8 cellular contexts compared by ENCODE assay signal in the genomic region with DNA sequence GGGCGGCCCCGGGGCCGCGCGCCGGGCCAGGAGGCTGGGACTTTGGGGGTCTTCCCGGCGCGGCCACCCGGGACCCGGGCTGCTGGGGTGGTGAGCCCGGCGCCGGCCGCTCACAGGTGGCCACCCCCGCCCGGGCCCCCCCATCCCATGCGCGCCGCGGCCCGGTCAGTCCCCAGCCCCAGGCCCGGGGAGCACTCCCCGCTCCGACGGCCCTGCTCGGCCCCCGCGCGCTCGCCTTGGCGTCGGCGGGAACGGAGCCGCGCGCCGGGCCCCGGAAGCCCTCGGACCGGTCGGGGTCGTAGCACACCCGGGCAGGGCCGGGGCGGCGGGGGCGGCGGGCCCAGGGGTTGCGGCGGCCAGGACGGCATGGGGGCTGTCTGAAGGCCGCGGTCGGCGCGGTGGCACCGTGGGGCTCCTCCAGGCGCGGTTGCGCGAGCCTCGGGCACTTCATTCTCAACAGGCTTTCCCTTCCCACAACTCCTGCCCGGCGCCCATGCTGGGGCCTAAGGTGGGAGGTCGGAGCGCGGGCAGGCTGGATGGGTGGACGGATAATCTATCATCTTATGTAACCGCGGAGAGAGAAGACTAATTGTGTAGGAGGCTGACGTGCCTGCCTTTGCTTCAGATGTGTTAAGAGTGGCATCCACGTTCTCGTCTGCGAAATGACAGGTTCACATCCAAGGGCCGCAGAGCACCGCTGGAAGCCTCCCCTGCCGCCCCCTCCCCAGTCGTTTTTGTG. TPM values are rescaled to one million over a fixed set of nuclear protein-coding genes. Genes with fewer than 3 reads are reported as not detected.
DNase-seq lines count a peak whose midpoint lies in the region; ATAC-seq and TF ChIP-seq lines count a peak whose summit lies in the region.

No MANE protein-coding gene starts in this region.

- peaks cover 88% of the 10 kb centered on the region for H3K4me1 Mint-ChIP-seq in dendritic cell treated with granulocyte-macrophage colony-stimulating factor and Interleukin-4, amounts not matched to agents 40 ng/mL and 50 ng/mL, for 4 days (ENCODE audit: low read depth)

- H3K36me3 Mint-ChIP-seq in dendritic cell treated with granulocyte-macrophage colony-stimulating factor and Interleukin-4, amounts not matched to agents 40 ng/mL and 50 ng/mL, for 4 days (ENCODE audit: low read depth) = peaks cover 77% of the 10 kb centered on the region

- no peak for TF ChIP-seq POLR2A in heart left ventricle (IDR thresholded peaks at IDR 0.05)

- H3K27me3 ChIP-seq in heart left ventricle (peaks cover 0 to 6% (median 0%) of the 10 kb centered on the region in 9 donors), NT2/D1 (ENCODE audit: insufficient read depth, insufficient read length) (peaks cover 25% of the 10 kb centered on the region)

- DNase-seq in heart left ventricle (peak in 3 of 5 donors; percentile 28 to 69 (median 37)), left cardiac atrium (no peak), NT2/D1 (ENCODE audit: low read depth, low spot score) (no peak), mucosa of descending colon (no peak), NOMO-1 treated with dmso at 0.1 percent for 144 hours (lab: John Stamatoyannopoulos, UW; ENCODE audit: unreplicated experiment) (no peak), NCI-H1105 (lab: John Stamatoyannopoulos, UW) (no peak), AG08396 (ENCODE audit: low spot score) (no peak)

- H3K4me3 ChIP-seq in heart left ventricle (peak overlapping the region; percentile 45 to 89 (median 71)), NT2/D1 (ENCODE audit: insufficient read length, low read depth) (peak overlapping the region; percentile 70), mucosa of descending colon (peak overlapping the region; percentile 14)

- ATAC-seq in heart left ventricle (no peak), left cardiac atrium (no peak), mucosa of descending colon (no peak)

- H3K27ac Mint-ChIP-seq in dendritic cell treated with granulocyte-macrophage colony-stimulating factor and Interleukin-4, amounts not matched to agents 40 ng/mL and 50 ng/mL, for 4 days = peak overlapping the region; percentile 83

- H3K27ac ChIP-seq in heart left ventricle = peak overlapping the region in 10 of 12 donors; percentile 14 to 75 (median 66)

- peak overlapping the region; percentile 90 for H3K9ac ChIP-seq in NT2/D1 (ENCODE audit: insufficient read length, low read depth)

- peaks cover 36% of the 10 kb centered on the region for H3K27me3 Mint-ChIP-seq in dendritic cell treated with granulocyte-macrophage colony-stimulating factor and Interleukin-4, amounts not matched to agents 40 ng/mL and 50 ng/mL, for 4 days

- H3K9me3 ChIP-seq in heart left ventricle (no peaks in the 10 kb centered on the region), NT2/D1 (ENCODE audit: insufficient read depth, low read length) (no peaks in the 10 kb centered on the region), mucosa of descending colon (no peaks in the 10 kb centered on the region)

- intact Hi-C loops in heart left ventricle (cut with DNase I) (loop anchor here in 2 of 10 donors (5.0 to 10.0 kb wide), 2 partner anchors 47 to 209 kb away; no protein-coding TSS in a partner anchor), left cardiac atrium (cut with DNase I) (loop anchor here in 1 of 2 donors (5.0 kb wide), 1 partner anchor 47 kb away; no protein-coding TSS in a partner anchor), mucosa of descending colon (cut with DNase I, micrococcal nuclease) (no loop called here)
- intact Hi-C loops in dendritic cell treated with granulocyte-macrophage colony-stimulating factor and Interleukin-4, amounts not matched to agents 40 ng/mL and 50 ng/mL, for 4 days (cut with micrococcal nuclease) = loop anchor here (2.0 kb wide), 1 partner anchor 15 kb away; no protein-coding TSS in a partner anchor

- TF ChIP-seq CTCF in heart left ventricle (IDR thresholded peaks at IDR 0.05) (no peak), mucosa of descending colon (IDR thresholded peaks at IDR 0.05) (no peak)

- no peaks in the 10 kb centered on the region for H3K9me3 Mint-ChIP-seq in dendritic cell treated with granulocyte-macrophage colony-stimulating factor and Interleukin-4, amounts not matched to agents 40 ng/mL and 50 ng/mL, for 4 days

- H3K4me1 ChIP-seq in heart left ventricle (peaks cover 0 to 91% (median 69%) of the 10 kb centered on the region in 12 donors), NT2/D1 (ENCODE audit: insufficient read depth, insufficient read length) (peaks cover 29% of the 10 kb centered on the region), mucosa of descending colon (ENCODE audit: low read depth) (peaks cover 17% of the 10 kb centered on the region)

- no peaks in the 10 kb centered on the region for H3K36me3 ChIP-seq in heart left ventricle
- peaks cover 44% of the 10 kb centered on the region for H3K36me3 ChIP-seq in NT2/D1 (ENCODE audit: insufficient read depth, insufficient read length, low read length)
- H3K36me3 ChIP-seq in mucosa of descending colon (ENCODE audit: low read depth) = no peaks in the 10 kb centered on the region

- H3K4me3 Mint-ChIP-seq in dendritic cell treated with granulocyte-macrophage colony-stimulating factor and Interleukin-4, amounts not matched to agents 40 ng/mL and 50 ng/mL, for 4 days = peak overlapping the region; percentile 82

- 13 to 33% (median 18%) methylated on average over 24 to 80 of the region's 80 CpGs for WGBS in heart left ventricle, 4 donors

RNA-seq across cellular contexts. Expression of a gene that starts 0.6 kb away (rescaled TPM):
- 10 to 100 TPM in 8 of 9 donors, 1 to 10 TPM in 1; 8.9 to 30.2 (median 18.8) TPM for total RNA-seq in heart left ventricle
- 10 to 100 TPM; 15.3 to 18.5 TPM for polyA plus RNA-seq in heart left ventricle
- 10 to 100 TPM; 32.8 to 38.0 TPM for total RNA-seq in left cardiac atrium
- total RNA-seq in mucosa of descending colon = 10 to 100 TPM; 11.6 to 76.7 (median 19.4) TPM

RNA-seq across cellular contexts. Expression of a gene that starts 43.9 kb away (rescaled TPM):
- total RNA-seq in heart left ventricle (10 to 100 TPM; 17.9 to 25.9 (median 19.4) TPM), left cardiac atrium (10 to 100 TPM; 17.4 to 19.1 TPM), mucosa of descending colon (10 to 100 TPM; 35.1 to 43.9 (median 35.4) TPM)
- 10 to 100 TPM; 24.4 to 35.5 TPM for polyA plus RNA-seq in heart left ventricle

Comparison
In these comparisons a context has a peak if more than half of its experiments do, and no peak if none do; other contexts are left out.
1. DNase-seq: peak in heart left ventricle (3 of 5); none in left cardiac atrium (single experiment), NT2/D1 (single experiment), mucosa of descending colon (0 of 3), NOMO-1 treated with dmso at 0.1 percent for 144 hours (single experiment), NCI-H1105 (single experiment) and AG08396 (single experiment).
2. H3K4me3 ChIP-seq: peak in every context shown above with its lines; median percentile 71 in heart left ventricle; 70 in NT2/D1; 14 in mucosa of descending colon.